Comparison of ENCODE assay signal across 8 cellular contexts in genomic region chr12:4855121-4855924, GRCh38. TPM values are rescaled to one million over a fixed set of nuclear protein-coding genes. Genes with fewer than 3 reads are reported as not detected.
DNase-seq lines count a peak whose midpoint lies in the region; ATAC-seq and TF ChIP-seq lines count a peak whose summit lies in the region.

No MANE protein-coding gene starts in this region.

- peaks cover 78% of the 10 kb centered on the region for H3K27me3 ChIP-seq in SK-N-SH (ENCODE audit: insufficient read depth)
- H3K27me3 ChIP-seq in gastrocnemius medialis, result no peaks in the 10 kb centered on the region

- H3K79me2 ChIP-seq in SK-N-SH (ENCODE audit: insufficient read depth), result no peaks in the 10 kb centered on the region

- H3K4me1 ChIP-seq in SK-N-SH (ENCODE audit: control insufficient read depth in 1 of 2, insufficient read depth in 2 of 2, low read depth in 1 of 2, low read length in 1 of 2) (peaks cover 0 to 7% of the 10 kb centered on the region in 2 experiments; a peak in 1 of 4 replicates), gastrocnemius medialis (peaks cover 5 to 9% of the 10 kb centered on the region in 2 donors)

- H2AFZ ChIP-seq in SK-N-SH (ENCODE audit: low read depth), result no peak overlapping the region

- in situ Hi-C loops in gastrocnemius medialis (cut with MboI; ENCODE audit: low sequenced_read_pairs in 4 of 4), result loop anchor here (5.0 to 25.0 kb wide), 4 partner anchors 147 to 582 kb away; partner anchors contain the start of gene NTF3 (in 1 of the 4)

- DNase-seq in NCI-H1436 treated with DMSO at 0.1 percent for 48 hours (lab: John Stamatoyannopoulos, UW) (peak; percentile 20), SK-N-SH (peak; percentile 65), astrocyte of the hippocampus (ENCODE audit: low read depth, low spot score) (peak; percentile 90), hypothalamus (lab: John Stamatoyannopoulos, UW) (peak in 29 of 51 donors; percentile 7 to 82 (median 42)), gastrocnemius medialis (peak; percentile 19 to 36)

- no peak for TF ChIP-seq EP300 in SK-N-SH (IDR thresholded peaks at IDR 0.05; ENCODE audit: borderline replicate concordance in 1 of 2, low read depth in 1 of 2, low read length in 1 of 2)

- peak; percentile 72 for TF ChIP-seq RAD21 in SK-N-SH (IDR thresholded peaks at IDR 0.05; ENCODE audit: low read length)

- no peaks in the 10 kb centered on the region for H3K9me2 ChIP-seq in SK-N-SH

- no peak overlapping the region for H3K9ac ChIP-seq in SK-N-SH

- peak; percentile 85 for TF ChIP-seq CTCF in C4-2B (conservative IDR thresholded peaks at IDR 0.05)
- TF ChIP-seq CTCF in SK-N-SH (IDR thresholded peaks at IDR 0.05), result peak; percentile 74
- peak; percentile 40 to 81 (median 64) for TF ChIP-seq CTCF in gastrocnemius medialis (IDR thresholded peaks at IDR 0.05 in 4 of 5, conservative IDR thresholded peaks at IDR 0.05 in 1 of 5)

- TF ChIP-seq POLR2A in gastrocnemius medialis (IDR thresholded peaks at IDR 0.05), result no peak

- no peaks in the 10 kb centered on the region for H3K36me3 ChIP-seq in SK-N-SH (replicated peaks in 1 of 2; ENCODE audit: control insufficient read depth in 1 of 2, insufficient read depth in 2 of 2, low read length in 1 of 2)
- no peaks in the 10 kb centered on the region for H3K36me3 ChIP-seq in gastrocnemius medialis

- H3K27ac ChIP-seq in C4-2B, result no peak overlapping the region
- no peak overlapping the region for H3K27ac ChIP-seq in SK-N-SH (ENCODE audit: low read depth in 2 of 2, low read length in 1 of 2)
- no peak overlapping the region for H3K27ac ChIP-seq in gastrocnemius medialis

- intact Hi-C loops in gastrocnemius medialis (cut with DNase I; ENCODE audit: low total_unique reads), result loop anchor here (2.0 kb wide), 1 partner anchor 229 kb away; no protein-coding TSS in a partner anchor

- POLR2A ChIA-PET in SK-N-SH (lab: Yijun Ruan, JAX), result no interaction called here

- H4K20me1 ChIP-seq in SK-N-SH (ENCODE audit: insufficient read depth), result no peaks in the 10 kb centered on the region

- H3K9me3 ChIP-seq in SK-N-SH, result no peaks in the 10 kb centered on the region
- no peaks in the 10 kb centered on the region for H3K9me3 ChIP-seq in gastrocnemius medialis

- ATAC-seq in GM21526 (IDR thresholded peaks at IDR 0.05; ENCODE audit: low FRiP score, unreplicated experiment), result peak; percentile 73
- ATAC-seq in gastrocnemius medialis, result peak; percentile 73 to 81
- no peak for ATAC-seq in GM21528 (IDR thresholded peaks at IDR 0.05; ENCODE audit: low FRiP score, unreplicated experiment)

- CTCF ChIA-PET in SK-N-SH (lab: Yijun Ruan, JAX), result interaction anchor here (0.5 to 7.5 kb wide), 49 partner anchors 10 to 921 kb away, joined by 3 to 86 read pairs (median 3); partner anchors contain the start of genes KCNA1 and NTF3

- H3F3A ChIP-seq in SK-N-SH (replicated peaks; ENCODE audit: insufficient read depth), result no peaks in the 10 kb centered on the region

- 18% methylated on average over 12 of the region's 14 CpGs for WGBS in SK-N-SH (ENCODE audit: low lambda C conversion rate)

- H3K4me3 ChIP-seq in SK-N-SH (ENCODE audit: low read depth in 2 of 2, low read length in 1 of 2), result no peak overlapping the region; a peak in 1 of 4 replicates
- H3K4me3 ChIP-seq in gastrocnemius medialis, result no peak overlapping the region

- H3K4me2 ChIP-seq in SK-N-SH, result no peak overlapping the region

TF ChIP-seq in SK-N-SH, 30 proteins besides CTCF, POLR2A, EP300 and RAD21:
- no peak for TF ChIP-seq PBX3 (IDR thresholded peaks at IDR 0.05)
- peak; percentile 73 for TF ChIP-seq SMC3 (IDR thresholded peaks at IDR 0.05; ENCODE audit: low read depth, low read length)

RNA-seq across cellular contexts. Expression of gene KCNA1, which starts 54.4 kb away (rescaled TPM):
- polyA plus RNA-seq in SK-N-SH (2012; rRNA removed), result 0.08 TPM in 1 of 2 replicates, not detected in the other
- polyA plus RNA-seq in SK-N-SH (2012; cell fraction: cytosol; rRNA removed), result 0.01 TPM in 2 replicates
- polyA plus RNA-seq in SK-N-SH (2012; cell fraction: nucleus; rRNA removed), result 0.01 and 0.04 TPM in 2 replicates
- total RNA-seq in gastrocnemius medialis, result not detected

Comparison
In these comparisons a context has a peak if more than half of its experiments do, and no peak if none do; other contexts are left out.
1. DNase-seq: peak in every context shown above with its lines; median percentile 90 in astrocyte of the hippocampus; 65 in SK-N-SH; 42 in hypothalamus; 28 in gastrocnemius medialis; 20 in NCI-H1436 treated with DMSO at 0.1 percent for 48 hours.